ENCODE assay signal across 12 cellular contexts in the genomic region with DNA sequence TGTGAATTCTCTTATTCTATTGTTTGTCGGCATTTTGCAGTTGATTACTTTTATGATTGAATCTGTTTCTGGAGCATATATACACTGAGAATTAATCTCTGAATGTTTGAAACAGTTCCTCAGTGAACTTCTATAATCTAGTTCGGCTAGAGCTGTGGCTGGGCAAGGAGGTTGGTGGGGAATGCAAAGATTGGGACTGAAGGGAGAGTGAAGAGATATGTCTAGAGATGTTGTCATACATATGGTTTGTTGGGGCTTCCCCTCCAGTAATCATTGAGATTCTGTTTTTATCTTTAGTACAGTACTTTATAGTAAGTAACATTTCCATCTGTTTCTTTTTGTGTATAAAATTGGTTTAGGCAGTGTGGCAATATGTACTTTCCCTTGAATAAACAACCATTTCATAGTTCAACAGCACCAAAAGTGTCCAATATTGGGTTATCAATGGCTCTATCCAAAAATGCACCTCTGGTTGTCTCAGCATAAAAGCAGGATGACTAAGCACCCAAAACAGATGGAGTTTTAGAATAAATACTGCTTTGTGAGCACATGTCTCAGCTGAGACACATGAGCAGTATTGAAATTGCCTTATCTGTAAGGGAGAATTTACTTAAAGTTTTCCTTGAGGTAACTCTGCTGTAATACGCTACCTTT. TPM values are rescaled to one million over a fixed set of nuclear protein-coding genes. Genes with fewer than 3 reads are reported as not detected.
A peak's percentile ranks its signal among the peaks of the same experiment; 100 is the strongest.
DNase-seq lines count a peak whose midpoint lies in the region; ATAC-seq and TF ChIP-seq lines count a peak whose summit lies in the region.
"Had no signal": no experiment of that assay in that cellular context is flagged by ENCODE, and none has a peak within 500 bp of the region (broad histone marks: within the 10 kb centered on the region; RNA-seq: fewer than 3 reads in every experiment).

No MANE protein-coding gene starts in this region.

- peaks cover 28% of the 10 kb centered on the region for H3K36me3 ChIP-seq in BE2C

- TF ChIP-seq CTCF in WTC11 (IDR thresholded peaks at IDR 0.05) = no peak
- no peak for TF ChIP-seq CTCF in fibroblast of villous mesenchyme (IDR thresholded peaks at IDR 0.05; ENCODE audit: insufficient read depth, low read depth, low read length)
- no peak for TF ChIP-seq CTCF in BE2C (IDR thresholded peaks at IDR 0.05; ENCODE audit: low read depth, low read length)

- H3K27ac Mint-ChIP-seq in WTC11 = 0 out of 2 replicates have a peak overlapping the region, but pooled peaks have one; percentile 4
- H3K27ac Mint-ChIP-seq in stimulated activated naive B cell treated with anti-CD40 and anti-IgM and Interleukin-4, amounts not matched to agents 10 μg/mL and 1 μg/mL and 100 μg/mL, for 72 hours = peak overlapping the region; percentile 7
- H3K27ac Mint-ChIP-seq: stimulated activated memory B cell treated with anti-CD40 and anti-IgM and Interleukin-4, amounts not matched to agents 10 μg/mL and 1 μg/mL and 100 μg/mL, for 72 hours had no signal

- H3K4me1 ChIP-seq in BE2C = peaks cover 6% of the 10 kb centered on the region

- peaks cover 90% of the 10 kb centered on the region for H3K4me1 Mint-ChIP-seq in activated T-cell treated with anti-CD3 and anti-CD28 coated beads, Interleukin-2, amount 50 U/mL, for 4 hours (ENCODE audit: low read depth)
- peaks cover 40% of the 10 kb centered on the region for H3K4me1 Mint-ChIP-seq in WTC11
- peaks cover 32 to 69% of the 10 kb centered on the region in 2 donors for H3K4me1 Mint-ChIP-seq in stimulated activated naive B cell treated with anti-CD40 and anti-IgM and Interleukin-4, amounts not matched to agents 10 μg/mL and 1 μg/mL and 100 μg/mL, for 72 hours

- H3K36me3 Mint-ChIP-seq in activated T-cell treated with anti-CD3 and anti-CD28 coated beads, Interleukin-2, amount 50 U/mL, for 4 hours (ENCODE audit: insufficient read depth) = peaks cover 26% of the 10 kb centered on the region
- H3K36me3 Mint-ChIP-seq in WTC11 = peaks cover 13% of the 10 kb centered on the region
- H3K36me3 Mint-ChIP-seq in stimulated activated naive B cell treated with anti-CD40 and anti-IgM and Interleukin-4, amounts not matched to agents 10 μg/mL and 1 μg/mL and 100 μg/mL, for 72 hours = peaks cover 25 to 41% of the 10 kb centered on the region in 2 donors

- no peaks in the 10 kb centered on the region for H3K27me3 ChIP-seq in BE2C

- POLR2A ChIA-PET in WTC11 (lab: Charles Lee) (no interaction called here), HEK293T (lab: Yijun Ruan, JAX) (no interaction called here)

- ATAC-seq in activated T-cell treated with anti-CD3 and anti-CD28 coated beads, Interleukin-2, amount 50 U/mL, for 4 hours = peak; percentile 70 to 81
- ATAC-seq in WTC11 (no peak), HG03135 (IDR thresholded peaks at IDR 0.05; ENCODE audit: unreplicated experiment) (no peak)
- no peak for ATAC-seq in stimulated activated naive B cell treated with anti-CD40 and anti-IgM and Interleukin-4, amounts not matched to agents 10 μg/mL and 1 μg/mL and 100 μg/mL, for 72 hours (replicated peaks)
- ATAC-seq: stimulated activated memory B cell treated with anti-CD40 and anti-IgM and Interleukin-4, amounts not matched to agents 10 μg/mL and 1 μg/mL and 100 μg/mL, for 72 hours had no signal

- no peak overlapping the region for H3K4me3 ChIP-seq in fibroblast of villous mesenchyme (ENCODE audit: low read depth, low read length)
- H3K4me3 ChIP-seq in BE2C (ENCODE audit: low read depth, low read length) = no peak overlapping the region

- H3K9me3 ChIP-seq in BE2C = no peaks in the 10 kb centered on the region

- H3K9me3 Mint-ChIP-seq in activated T-cell treated with anti-CD3 and anti-CD28 coated beads, Interleukin-2, amount 50 U/mL, for 4 hours = no peaks in the 10 kb centered on the region
- H3K9me3 Mint-ChIP-seq in WTC11 = no peaks in the 10 kb centered on the region
- H3K9me3 Mint-ChIP-seq in stimulated activated naive B cell treated with anti-CD40 and anti-IgM and Interleukin-4, amounts not matched to agents 10 μg/mL and 1 μg/mL and 100 μg/mL, for 72 hours = no peaks in the 10 kb centered on the region
- H3K9me3 Mint-ChIP-seq: stimulated activated memory B cell treated with anti-CD40 and anti-IgM and Interleukin-4, amounts not matched to agents 10 μg/mL and 1 μg/mL and 100 μg/mL, for 72 hours had no signal

- CTCF ChIA-PET in WTC11 (lab: Charles Lee) (no interaction called here), HEK293T (lab: Yijun Ruan, JAX) (interaction anchor here (0.7 to 0.8 kb wide), 2 partner anchors 18 to 1945 kb away, joined by 3 read pairs; no protein-coding TSS in a partner anchor)

- H3K4me3 Mint-ChIP-seq in activated T-cell treated with anti-CD3 and anti-CD28 coated beads, Interleukin-2, amount 50 U/mL, for 4 hours = no peak overlapping the region
- no peak overlapping the region for H3K4me3 Mint-ChIP-seq in WTC11
- no peak overlapping the region for H3K4me3 Mint-ChIP-seq in stimulated activated naive B cell treated with anti-CD40 and anti-IgM and Interleukin-4, amounts not matched to agents 10 μg/mL and 1 μg/mL and 100 μg/mL, for 72 hours
- H3K4me3 Mint-ChIP-seq: stimulated activated memory B cell treated with anti-CD40 and anti-IgM and Interleukin-4, amounts not matched to agents 10 μg/mL and 1 μg/mL and 100 μg/mL, for 72 hours had no signal

- no peak for DNase-seq in activated T-cell treated with anti-CD3 and anti-CD28 coated beads, Interleukin-2, amount 50 U/mL, for 4 hours
- DNase-seq in activated T-cell treated with anti-CD3 and anti-CD28 coated beads for 4 hours (no peak), WTC11 (ENCODE audit: low spot score) (no peak), fibroblast of villous mesenchyme (ENCODE audit: low read depth) (peak; percentile 84), HEK293T (ENCODE audit: extremely low spot score) (no peak), BE2C (no peak)
- no peak for DNase-seq in stimulated activated naive B cell treated with anti-CD40 and anti-IgM and Interleukin-4, amounts not matched to agents 10 μg/mL and 1 μg/mL and 100 μg/mL, for 72 hours
- DNase-seq: C1 segment of cervical spinal cord, NCI-H2227 treated with DMSO at 0.1 percent for 48 hours, right cardiac atrium had no signal

- no peaks in the 10 kb centered on the region for H3K27me3 Mint-ChIP-seq in activated T-cell treated with anti-CD3 and anti-CD28 coated beads, Interleukin-2, amount 50 U/mL, for 4 hours (ENCODE audit: low read depth)
- H3K27me3 Mint-ChIP-seq in WTC11 (ENCODE audit: low read depth) = no peaks in the 10 kb centered on the region
- no peaks in the 10 kb centered on the region for H3K27me3 Mint-ChIP-seq in stimulated activated naive B cell treated with anti-CD40 and anti-IgM and Interleukin-4, amounts not matched to agents 10 μg/mL and 1 μg/mL and 100 μg/mL, for 72 hours
- H3K27me3 Mint-ChIP-seq: stimulated activated memory B cell treated with anti-CD40 and anti-IgM and Interleukin-4, amounts not matched to agents 10 μg/mL and 1 μg/mL and 100 μg/mL, for 72 hours had no signal

TF ChIP-seq in WTC11, 78 proteins besides CTCF, POLR2A, EP300 and RAD21:
- TF ChIP-seq NR2C2 (CRISPR knock-in tag; IDR thresholded peaks at IDR 0.05) = no peak
- no peak for TF ChIP-seq ATF1 (CRISPR knock-in tag; IDR thresholded peaks at IDR 0.05)
- TF ChIP-seq NR3C1 (CRISPR knock-in tag; conservative IDR thresholded peaks at IDR 0.05; ENCODE audit: low read depth) = no peak
TF ChIP-seq in WTC11: peak in this region for 0.

TF ChIP-seq in HEK293T, 16 proteins besides CTCF, POLR2A, EP300 and RAD21:
- TF ChIP-seq NFRKB (IDR thresholded peaks at IDR 0.05) (no peak), SP1 (IDR thresholded peaks at IDR 0.05) (no peak), SUZ12 (IDR thresholded peaks at IDR 0.05) (no peak), CTBP1 (IDR thresholded peaks at IDR 0.05; ENCODE audit: borderline replicate concordance) (no peak), ELF4 (IDR thresholded peaks at IDR 0.05) (no peak), TARDBP (IDR thresholded peaks at IDR 0.05) (no peak), BHLHE40 (IDR thresholded peaks at IDR 0.05; ENCODE audit: borderline replicate concordance) (no peak), FOXA1 (IDR thresholded peaks at IDR 0.05) (no peak), ARNT (IDR thresholded peaks at IDR 0.05) (no peak), FOXK2 (IDR thresholded peaks at IDR 0.05) (no peak), L3MBTL2 (conservative IDR thresholded peaks at IDR 0.05) (no peak), LEF1 (IDR thresholded peaks at IDR 0.05; ENCODE audit: borderline replicate concordance) (no peak), FOXM1 (IDR thresholded peaks at IDR 0.05; ENCODE audit: borderline replicate concordance) (no peak), ZNF384 (IDR thresholded peaks at IDR 0.05) (no peak), PKNOX1 (IDR thresholded peaks at IDR 0.05) (no peak)

RNA-seq across cellular contexts. Expression of gene WAC, which starts 36.7 kb away (rescaled TPM):
- total RNA-seq in activated T-cell treated with anti-CD3 and anti-CD28 coated beads, Interleukin-2, amount 50 U/mL, for 4 hours = 100 to 1,000 TPM; 105 to 122 (median 116) TPM
- total RNA-seq in WTC11 (2021) = 108 to 115 TPM (median 111 TPM) in 3 replicates
- 65.4 and 92.8 TPM in 2 replicates for total RNA-seq in fibroblast of villous mesenchyme
- polyA plus RNA-seq in BE2C (2012; ENCODE audit: insufficient read depth, insufficient read length, low read depth) = 80.8 TPM

Comparison
In these comparisons a context has a peak if more than half of its experiments do, and no peak if none do; other contexts are left out.
1. ATAC-seq: peak in activated T-cell treated with anti-CD3 and anti-CD28 coated beads, Interleukin-2, amount 50 U/mL, for 4 hours (2 of 2); none in WTC11 (single experiment), stimulated activated naive B cell treated with anti-CD40 and anti-IgM and Interleukin-4, amounts not matched to agents 10 μg/mL and 1 μg/mL and 100 μg/mL, for 72 hours (0 of 2) and HG03135 (single experiment).